9 cellular contexts compared by ENCODE assay signal in genomic region chr1:226814751-226815496, GRCh38. TPM values are rescaled to one million over a fixed set of nuclear protein-coding genes. Genes with fewer than 3 reads are reported as not detected.
A peak's percentile ranks its signal among the peaks of the same experiment; 100 is the strongest.
DNase-seq lines count a peak whose midpoint lies in the region; ATAC-seq, FAIRE-seq and TF ChIP-seq lines count a peak whose summit lies in the region.
"Had no signal": no experiment of that assay in that cellular context is flagged by ENCODE, and none has a peak within 500 bp of the region (broad histone marks: within the 10 kb centered on the region; RNA-seq: fewer than 3 reads in every experiment).

No MANE protein-coding gene starts in this region.

- H3K4me3 ChIP-seq in epithelial cell of esophagus (ENCODE audit: low read length) = no peak overlapping the region
- H3K4me3 ChIP-seq in GM23338 = no peak overlapping the region
- H3K4me3 ChIP-seq in endodermal cell (ENCODE audit: low read length) = no peak overlapping the region

- CTCF ChIA-PET in activated CD4-positive, alpha-beta memory T cell treated with anti-CD3 and anti-CD28 coated beads, Interleukin-2, amount 10 ng/mL, durations not matched to agents 7 days and 5 days (lab: Charles Lee) = interaction anchor here (1.2 to 2.6 kb wide), 2 partner anchors 14 to 189 kb away, joined by 3 to 7 read pairs; no protein-coding TSS in a partner anchor

- FAIRE-seq in H54 (lab: Jason Lieb, UNC) = peak; percentile 91
- FAIRE-seq: islet of Langerhans had no signal

- H3K4me2 ChIP-seq in GM23338 = no peak overlapping the region

- H4K20me1 ChIP-seq in GM23338 (replicated peaks; ENCODE audit: insufficient read depth) = no peaks in the 10 kb centered on the region

- TF ChIP-seq POLR2A in H54 (IDR thresholded peaks at IDR 0.05; ENCODE audit: low read depth, low read length) = no peak

- no peaks in the 10 kb centered on the region for H3K27me3 ChIP-seq in GM23338 (ENCODE audit: insufficient read depth)
- no peaks in the 10 kb centered on the region for H3K27me3 ChIP-seq in endodermal cell (ENCODE audit: control insufficient read depth, insufficient read depth, low read length, poor library complexity, severe bottlenecking)

- H3K27me3 Mint-ChIP-seq in nephron (ENCODE audit: low read depth) (peaks cover 13% of the 10 kb centered on the region), GM23338 (ENCODE audit: insufficient read depth, low read depth, poor library complexity) (peaks cover 2% of the 10 kb centered on the region), endodermal cell (ENCODE audit: insufficient read depth) (no peaks in the 10 kb centered on the region)
- peaks cover 4% of the 10 kb centered on the region for H3K27me3 Mint-ChIP-seq in activated CD4-positive, alpha-beta memory T cell treated with anti-CD3 and anti-CD28 coated beads, Interleukin-2, amount 10 ng/mL, durations not matched to agents 7 days and 5 days

- peak; percentile 79 for DNase-seq in H54 (ENCODE audit: insufficient read length, low spot score)
- peak; percentile 13 for DNase-seq in NCI-H82 treated with DMSO at 0.1 percent for 48 hours (lab: John Stamatoyannopoulos, UW; ENCODE audit: unreplicated experiment)
- peak; percentile 94 for DNase-seq in epithelial cell of esophagus (ENCODE audit: low read depth)
- DNase-seq in activated CD4-positive, alpha-beta memory T cell treated with anti-CD3 and anti-CD28 coated beads, Interleukin-2, amount 10 ng/mL, durations not matched to agents 7 days and 5 days = no peak
- no peak for DNase-seq in GM23338 (ENCODE audit: low spot score)
- no peak for DNase-seq in endodermal cell
- DNase-seq in activated naive CD4-positive, alpha-beta T cell treated with anti-CD3 and anti-CD28 coated beads, Interleukin-2, amount 50 U/mL, for 72 hours (ENCODE audit: low spot score in 2 of 2) = no peak

- H3K36me3 ChIP-seq in GM23338 (ENCODE audit: insufficient read depth) = no peaks in the 10 kb centered on the region
- no peaks in the 10 kb centered on the region for H3K36me3 ChIP-seq in endodermal cell (ENCODE audit: control insufficient read depth, insufficient read depth, low read length)

- H2AFZ ChIP-seq in GM23338 = no peak overlapping the region

- H3K9ac ChIP-seq in endodermal cell (ENCODE audit: extremely low read depth, low read length, poor library complexity, severe bottlenecking) = no peak overlapping the region

- H3K27ac ChIP-seq in GM23338 (ENCODE audit: low read depth) (no peak overlapping the region), endodermal cell (ENCODE audit: low read depth, low read length) (no peak overlapping the region)

- no peaks in the 10 kb centered on the region for H3K79me2 ChIP-seq in GM23338 (replicated peaks; ENCODE audit: insufficient read depth)

- POLR2A ChIA-PET in activated CD4-positive, alpha-beta memory T cell treated with anti-CD3 and anti-CD28 coated beads, Interleukin-2, amount 10 ng/mL, durations not matched to agents 7 days and 5 days (lab: Charles Lee) = interaction anchor here (0.8 to 1.6 kb wide), 2 partner anchors 124 to 179 kb away, joined by 3 read pairs; no protein-coding TSS in a partner anchor

- H3K9me2 ChIP-seq in GM23338 (ENCODE audit: insufficient read depth) = no peaks in the 10 kb centered on the region

- H3K9me3 Mint-ChIP-seq in nephron (no peaks in the 10 kb centered on the region), GM23338 (no peaks in the 10 kb centered on the region), endodermal cell (peaks cover 4% of the 10 kb centered on the region)
- no peaks in the 10 kb centered on the region for H3K9me3 Mint-ChIP-seq in activated CD4-positive, alpha-beta memory T cell treated with anti-CD3 and anti-CD28 coated beads, Interleukin-2, amount 10 ng/mL, durations not matched to agents 7 days and 5 days
- H3K9me3 Mint-ChIP-seq in activated naive CD4-positive, alpha-beta T cell treated with anti-CD3 and anti-CD28 coated beads, Interleukin-2, amount 50 U/mL, for 72 hours = peaks cover 0 to 4% of the 10 kb centered on the region in 2 donors

- WGBS in endodermal cell (ENCODE audit: insufficient coverage in 1 of 2, insufficient read length in 1 of 2), 2 experiments = 88 to 91% methylated on average over 9 to 10 of the region's 10 CpGs

- no peaks in the 10 kb centered on the region for H3K9me3 ChIP-seq in endodermal cell (ENCODE audit: control insufficient read depth, low read length)

- H3K27ac Mint-ChIP-seq in nephron = peak overlapping the region; percentile 16 to 85 (median 74)
- no peak overlapping the region for H3K27ac Mint-ChIP-seq in activated CD4-positive, alpha-beta memory T cell treated with anti-CD3 and anti-CD28 coated beads, Interleukin-2, amount 10 ng/mL, durations not matched to agents 7 days and 5 days
- H3K27ac Mint-ChIP-seq in GM23338 = no peak overlapping the region
- H3K27ac Mint-ChIP-seq in endodermal cell = no peak overlapping the region
- no peak overlapping the region for H3K27ac Mint-ChIP-seq in activated naive CD4-positive, alpha-beta T cell treated with anti-CD3 and anti-CD28 coated beads, Interleukin-2, amount 50 U/mL, for 72 hours

- H3K4me1 ChIP-seq in GM23338 (ENCODE audit: insufficient read depth) (no peaks in the 10 kb centered on the region), endodermal cell (ENCODE audit: control insufficient read depth, insufficient read depth, low read length) (peaks cover 2% of the 10 kb centered on the region)

- no peak overlapping the region for H3K4me3 Mint-ChIP-seq in nephron
- H3K4me3 Mint-ChIP-seq in activated CD4-positive, alpha-beta memory T cell treated with anti-CD3 and anti-CD28 coated beads, Interleukin-2, amount 10 ng/mL, durations not matched to agents 7 days and 5 days = no peak overlapping the region
- H3K4me3 Mint-ChIP-seq in GM23338 = no peak overlapping the region
- no peak overlapping the region for H3K4me3 Mint-ChIP-seq in endodermal cell

- ATAC-seq in GM23338 = no peak
- ATAC-seq in activated naive CD4-positive, alpha-beta T cell treated with anti-CD3 and anti-CD28 coated beads, Interleukin-2, amount 50 U/mL, for 72 hours = no peak

- peaks cover 31% of the 10 kb centered on the region for H3K4me1 Mint-ChIP-seq in nephron
- H3K4me1 Mint-ChIP-seq in activated CD4-positive, alpha-beta memory T cell treated with anti-CD3 and anti-CD28 coated beads, Interleukin-2, amount 10 ng/mL, durations not matched to agents 7 days and 5 days = peaks cover 3% of the 10 kb centered on the region
- 0 out of 3 replicates have a peak, but pooled peaks cover 2% of the 10 kb centered on the region for H3K4me1 Mint-ChIP-seq in GM23338
- H3K4me1 Mint-ChIP-seq in endodermal cell = peaks cover 12% of the 10 kb centered on the region

- H3K36me3 Mint-ChIP-seq in nephron (ENCODE audit: low read depth) (no peaks in the 10 kb centered on the region), GM23338 (ENCODE audit: low read depth) (no peaks in the 10 kb centered on the region; the same call in 2 of the 3 replicates), endodermal cell (ENCODE audit: low read depth) (no peaks in the 10 kb centered on the region)
- H3K36me3 Mint-ChIP-seq in activated CD4-positive, alpha-beta memory T cell treated with anti-CD3 and anti-CD28 coated beads, Interleukin-2, amount 10 ng/mL, durations not matched to agents 7 days and 5 days (ENCODE audit: low read depth) = no peaks in the 10 kb centered on the region
- no peaks in the 10 kb centered on the region for H3K36me3 Mint-ChIP-seq in activated naive CD4-positive, alpha-beta T cell treated with anti-CD3 and anti-CD28 coated beads, Interleukin-2, amount 50 U/mL, for 72 hours

- TF ChIP-seq CTCF in epithelial cell of esophagus (IDR thresholded peaks at IDR 0.05; ENCODE audit: insufficient read depth, low read depth, low read length, missing control alignments) = no peak
- TF ChIP-seq CTCF in nephron (IDR thresholded peaks at IDR 0.05; ENCODE audit: unreplicated experiment in 3 of 3) = no peak
- no peak for TF ChIP-seq CTCF in GM23338 (conservative IDR thresholded peaks at IDR 0.05; ENCODE audit: low read depth in 2 of 2)
- TF ChIP-seq CTCF in endodermal cell (conservative IDR thresholded peaks at IDR 0.05) = no peak

- no peaks in the 10 kb centered on the region for H3F3A ChIP-seq in GM23338 (replicated peaks; ENCODE audit: low read depth)

TF ChIP-seq in GM23338, 12 proteins besides CTCF, POLR2A, EP300 and RAD21 (continues in another document):
- no peak for TF ChIP-seq ETS1 (IDR thresholded peaks at IDR 0.05)

RNA-seq across cellular contexts. Expression of gene PSEN2, which starts 55.5 kb away (rescaled TPM):
- 1 to 10 TPM; 4.5 to 4.9 TPM for total RNA-seq in activated CD4-positive, alpha-beta memory T cell treated with anti-CD3 and anti-CD28 coated beads, Interleukin-2, amount 10 ng/mL, durations not matched to agents 7 days and 5 days
- 16.0 and 22.1 TPM in 2 replicates for total RNA-seq in GM23338 (2014; rRNA removed; shearing (Covaris generic))
- polyA plus RNA-seq in GM23338 (2016; fragmentation: Nextera tagmentation; extraction: Ambion mirVana) = 9.6 and 10.0 TPM in 2 replicates
- 10 to 100 TPM; 21.5 to 25.2 TPM for total RNA-seq in endodermal cell
- polyA plus RNA-seq in endodermal cell (2013, experiment 1 of 2) = 11.4 TPM
- 10.1 TPM for polyA plus RNA-seq in endodermal cell (2013, experiment 2 of 2)
- 1 to 10 TPM; 3.3 to 3.6 TPM for total RNA-seq in activated naive CD4-positive, alpha-beta T cell treated with anti-CD3 and anti-CD28 coated beads, Interleukin-2, amount 50 U/mL, for 72 hours

Comparison
In these comparisons a context has a peak if more than half of its experiments do, and no peak if none do; other contexts are left out.
1. DNase-seq: peak in H54 (single experiment), NCI-H82 treated with DMSO at 0.1 percent for 48 hours (single experiment) and epithelial cell of esophagus (single experiment); none in activated CD4-positive, alpha-beta memory T cell treated with anti-CD3 and anti-CD28 coated beads, Interleukin-2, amount 10 ng/mL, durations not matched to agents 7 days and 5 days (single experiment), GM23338 (single experiment), endodermal cell (single experiment) and activated naive CD4-positive, alpha-beta T cell treated with anti-CD3 and anti-CD28 coated beads, Interleukin-2, amount 50 U/mL, for 72 hours (0 of 2).
2. H3K27ac Mint-ChIP-seq: peak in nephron (3 of 3); none in activated CD4-positive, alpha-beta memory T cell treated with anti-CD3 and anti-CD28 coated beads, Interleukin-2, amount 10 ng/mL, durations not matched to agents 7 days and 5 days (single experiment), GM23338 (single experiment), endodermal cell (single experiment) and activated naive CD4-positive, alpha-beta T cell treated with anti-CD3 and anti-CD28 coated beads, Interleukin-2, amount 50 U/mL, for 72 hours (0 of 2).